ENCODE assay signal across 8 cellular contexts in genomic region chr13:96817336-96817941, GRCh38.
DNase-seq lines count a peak whose midpoint lies in the region; ATAC-seq and TF ChIP-seq lines count a peak whose summit lies in the region.

No MANE protein-coding gene starts in this region.

- H3K36me3 ChIP-seq in BJ (ENCODE audit: control insufficient read depth, insufficient read depth, low read length): no peaks in the 10 kb centered on the region
- no peaks in the 10 kb centered on the region for H3K36me3 ChIP-seq in liver (ENCODE audit: control insufficient read depth in 4 of 4, insufficient read depth in 3 of 4, low read depth in 1 of 4, low read length in 3 of 4)
- H3K36me3 ChIP-seq in aorta (ENCODE audit: control insufficient read depth in 1 of 2, insufficient read depth in 2 of 2, low read length in 1 of 2): no peaks in the 10 kb centered on the region

- no peak for TF ChIP-seq EP300 in Ishikawa (IDR thresholded peaks at IDR 0.05; ENCODE audit: borderline replicate concordance)

- WGBS in liver: 8% methylated on average over 4 of the region's 4 CpGs
- 22 to 32% methylated on average over 4 of the region's 4 CpGs for WGBS in aorta, 2 donors

- H3K4me1 ChIP-seq in liver (ENCODE audit: control insufficient read depth in 4 of 4, insufficient read depth in 4 of 4, low read length in 3 of 4) (no peaks in the 10 kb centered on the region), aorta (ENCODE audit: control insufficient read depth in 1 of 2, insufficient read depth in 2 of 2, low read length in 2 of 2) (peaks cover 17 to 19% of the 10 kb centered on the region in 2 donors)

- H3K27me3 ChIP-seq in BJ (ENCODE audit: control insufficient read depth, insufficient read depth, low read length) (no peaks in the 10 kb centered on the region), liver (ENCODE audit: control insufficient read depth in 4 of 4, insufficient read depth in 4 of 4, low read length in 3 of 4) (no peaks in the 10 kb centered on the region), aorta (ENCODE audit: control insufficient read depth in 1 of 2, insufficient read depth in 2 of 2, low read length in 1 of 2) (no peaks in the 10 kb centered on the region)

- H3K9ac ChIP-seq in liver (ENCODE audit: low read depth in 1 of 2, low read length in 2 of 2): no peak overlapping the region

- no peak for DNase-seq in BJ (ENCODE audit: low read depth)
- no peak for DNase-seq in astrocyte of the cerebellum (ENCODE audit: low read depth)
- no peak for DNase-seq in aorta
- DNase-seq in ecto neural progenitor cell (ENCODE audit: low spot score): no peak
- no peak for DNase-seq in activated T-cell treated with anti-CD3 and anti-CD28 coated beads for 4 hours
- no peak for DNase-seq in stimulated activated CD4-positive, alpha-beta T cell treated with anti-CD3 and anti-CD28 coated beads, Interleukin-15, amount 100 ng/mL, for 24 hours

- TF ChIP-seq RAD21 in Ishikawa (IDR thresholded peaks at IDR 0.05; ENCODE audit: low read depth) (peak; percentile 46; the same call in 1 of the 2 replicates), liver (IDR thresholded peaks at IDR 0.05) (peak; percentile 73 to 77)

- H3K27ac ChIP-seq in liver (ENCODE audit: low read depth in 1 of 2, low read length in 2 of 2) (no peak overlapping the region), aorta (ENCODE audit: low read depth in 1 of 2, low read length in 2 of 2) (no peak overlapping the region)

- in situ Hi-C loops in astrocyte of the cerebellum (cut with HindIII; ENCODE audit: low sequenced_read_pairs): no loop called here

- H3K9me3 ChIP-seq in liver (ENCODE audit: control insufficient read depth in 4 of 4, low read length in 3 of 4): peaks cover 0 to 4% (median 1%) of the 10 kb centered on the region in 4 donors
- H3K9me3 ChIP-seq in aorta (ENCODE audit: control insufficient read depth, low read length): no peaks in the 10 kb centered on the region

- no peak for ATAC-seq in aorta (ENCODE audit: low FRiP score)

- CTCF ChIA-PET in BJ (lab: Yijun Ruan, JAX): interaction anchor here (0.7 to 1.5 kb wide), 4 partner anchors 10 to 799 kb away, joined by 3 to 6 read pairs (median 4); no protein-coding TSS in a partner anchor

- no peak overlapping the region for H3K4me3 ChIP-seq in BJ (ENCODE audit: low read depth, low read length)
- H3K4me3 ChIP-seq in astrocyte of the cerebellum (ENCODE audit: low read depth, low read length): no peak overlapping the region
- no peak overlapping the region for H3K4me3 ChIP-seq in liver (ENCODE audit: low read depth in 1 of 3, low read length in 3 of 3)
- H3K4me3 ChIP-seq in aorta (ENCODE audit: low read length in 2 of 2): no peak overlapping the region

- TF ChIP-seq CTCF in BJ (IDR thresholded peaks at IDR 0.05; ENCODE audit: insufficient read depth, low read depth, low read length) (peak; percentile 30; the same call in 1 of the 2 replicates), astrocyte of the cerebellum (IDR thresholded peaks at IDR 0.05; ENCODE audit: low read depth, low read length, missing control alignments) (peak; percentile 56), liver (IDR thresholded peaks at IDR 0.05; ENCODE audit: low read depth, low read length, missing input control) (peak; percentile 43)

- intact Hi-C loops in aorta (cut with DNase I): loop anchor here (5.0 kb wide), 2 partner anchors 35 to 795 kb away; no protein-coding TSS in a partner anchor

- POLR2A ChIA-PET in BJ (lab: Charles Lee): no interaction called here

TF ChIP-seq in Ishikawa, 13 proteins besides CTCF, POLR2A, EP300 and RAD21:
- no peak for TF ChIP-seq CREB1 (IDR thresholded peaks at IDR 0.05; ENCODE audit: low read depth)
- TF ChIP-seq EGR1 (IDR thresholded peaks at IDR 0.05): no peak
- no peak for TF ChIP-seq CEBPB (IDR thresholded peaks at IDR 0.05)
- no peak for TF ChIP-seq REST (IDR thresholded peaks at IDR 0.05; ENCODE audit: low read depth)
- no peak for TF ChIP-seq TCF12 (IDR thresholded peaks at IDR 0.05; ENCODE audit: low read depth)
- TF ChIP-seq YY1 (IDR thresholded peaks at IDR 0.05; ENCODE audit: low read depth): no peak
- TF ChIP-seq TAF1 (IDR thresholded peaks at IDR 0.05; ENCODE audit: low read depth): no peak
- no peak for TF ChIP-seq MAX (IDR thresholded peaks at IDR 0.05)
- TF ChIP-seq USF1 (IDR thresholded peaks at IDR 0.05): no peak
- no peak for TF ChIP-seq ZBTB7A (IDR thresholded peaks at IDR 0.05; ENCODE audit: low read depth)
TF ChIP-seq in Ishikawa: peak in this region for 0.

TF ChIP-seq in liver, 16 proteins besides CTCF, POLR2A, EP300 and RAD21:
- TF ChIP-seq NR2F2 (IDR thresholded peaks at IDR 0.05): no peak
- TF ChIP-seq ATF3 (IDR thresholded peaks at IDR 0.05): no peak
- no peak for TF ChIP-seq FOXA2 (IDR thresholded peaks at IDR 0.05)
- no peak for TF ChIP-seq GABPA (IDR thresholded peaks at IDR 0.05 in 1 of 2, conservative IDR thresholded peaks at IDR 0.05 in 1 of 2)
- no peak for TF ChIP-seq SP1 (IDR thresholded peaks at IDR 0.05)
- TF ChIP-seq TAF1 (conservative IDR thresholded peaks at IDR 0.05): no peak
- TF ChIP-seq MAX (IDR thresholded peaks at IDR 0.05): no peak
- TF ChIP-seq REST (IDR thresholded peaks at IDR 0.05): no peak
